ENCODE assay signal across 8 cellular contexts in the genomic region with DNA sequence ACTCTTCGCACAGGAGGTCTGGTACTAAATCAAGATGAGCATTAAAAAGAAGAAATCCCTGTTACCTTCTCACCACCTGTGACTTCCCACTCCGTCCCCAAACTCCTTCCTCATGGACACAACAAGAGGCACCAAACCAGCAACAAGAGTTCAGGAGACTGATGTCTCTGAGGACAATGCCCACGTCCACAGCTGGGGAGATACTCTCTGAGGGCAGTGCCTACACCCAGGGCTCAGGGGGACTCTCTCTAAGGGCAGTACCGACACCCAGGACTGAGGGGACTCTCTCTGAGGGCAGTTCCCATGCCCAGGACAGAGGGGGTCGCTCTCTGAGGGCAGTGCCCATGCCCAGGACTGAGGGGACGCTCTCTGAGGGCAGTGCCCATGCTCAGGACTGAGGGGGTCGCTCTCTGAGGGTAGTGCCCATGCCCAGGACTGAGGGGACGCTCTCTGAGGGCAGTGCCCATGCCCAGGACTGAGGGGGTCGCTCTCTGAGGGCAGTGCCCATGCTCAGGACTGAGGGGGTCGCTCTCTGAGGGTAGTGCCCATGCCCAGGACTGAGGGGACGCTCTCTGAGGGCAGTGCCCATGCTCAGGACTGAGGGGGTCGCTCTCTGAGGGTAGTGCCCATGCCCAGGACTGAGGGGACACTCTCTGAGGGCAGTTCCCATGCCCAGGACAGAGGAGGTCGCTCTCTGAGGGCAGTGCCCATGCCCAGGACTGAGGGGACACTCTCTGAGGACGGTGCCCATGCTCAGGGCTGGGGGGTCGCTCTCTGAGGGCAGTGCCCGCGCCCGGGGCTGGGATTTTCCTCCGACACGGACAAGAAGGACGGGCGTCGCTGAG. TPM values are rescaled to one million over a fixed set of nuclear protein-coding genes. Genes with fewer than 3 reads are reported as not detected.
A peak's percentile ranks its signal among the peaks of the same experiment; 100 is the strongest.
DNase-seq lines count a peak whose midpoint lies in the region; ATAC-seq, FAIRE-seq and TF ChIP-seq lines count a peak whose summit lies in the region.
"Not testable (repeated sequence)": the region's sequence is repeated elsewhere in the genome, so short reads cannot be mapped to it uniquely, and the experiment has no call there.

No MANE protein-coding gene starts in this region.

- not testable (repeated sequence) for H4K20me1 ChIP-seq in astrocyte (ENCODE audit: insufficient read depth, low read length); HepG2 (ENCODE audit: insufficient read depth, low read length)

- H2AFZ ChIP-seq in astrocyte (ENCODE audit: low read depth, low read length): peak overlapping the region; percentile 90
- not testable (repeated sequence) for H2AFZ ChIP-seq in HepG2 (ENCODE audit: low read length)

- not testable (repeated sequence) for TF ChIP-seq EP300 in HepG2 (IDR thresholded peaks at IDR 0.05; ENCODE audit: low read depth in 2 of 2, low read length in 2 of 2); HepG2 (CRISPR knock-in tag; IDR thresholded peaks at IDR 0.05; ENCODE audit: borderline replicate concordance)

- intact Hi-C loops in CD4-positive, alpha-beta T cell (cut with DNase I, micrococcal nuclease): loop anchor here (1.0 to 10.0 kb wide), 5 partner anchors 73 to 1559 kb away; a partner anchor contains a TSS
- intact Hi-C loops in HepG2 (cut with micrococcal nuclease; ENCODE audit: unreplicated experiment): loop anchor here (2.0 to 10.0 kb wide), 2 partner anchors 111 to 113 kb away; no protein-coding TSS in a partner anchor
- intact Hi-C loops in thyroid gland (cut with DNase I): loop anchor here (5.0 to 10.0 kb wide), 2 partner anchors 131 to 273 kb away; no protein-coding TSS in a partner anchor

- peaks cover 24% of the 10 kb centered on the region for H3K4me1 Mint-ChIP-seq in CD4-positive, alpha-beta T cell (ENCODE audit: low read depth)
- peaks cover 47% of the 10 kb centered on the region for H3K4me1 Mint-ChIP-seq in T-helper 1 cell treated with Interleukin-12 subunit alpha and Interleukin-12 subunit beta and Interleukin-4 antibody, amounts not matched to agents 30 μg/mL and 1 μg/mL, for 36 hours (ENCODE audit: low read depth)
- not testable (repeated sequence) for H3K4me1 Mint-ChIP-seq in astrocyte (ENCODE audit: low read depth, unreplicated experiment)
- H3K4me1 Mint-ChIP-seq in osteocyte (ENCODE audit: unreplicated experiment): peaks cover 32% of the 10 kb centered on the region

- in situ Hi-C loops in HepG2 (cut with HindIII; ENCODE audit: extremely low pct_ligation_motif_present, low pct_unique_long_range_greater_than_20kb): not testable (repeated sequence)

- TSS peak; percentile 63 for BruUV-seq in HepG2 (replicated peaks; lab: Mats Ljungman, UMichigan)

- not testable (repeated sequence) for H3K9me3 Mint-ChIP-seq in CD4-positive, alpha-beta T cell; T-helper 1 cell treated with Interleukin-12 subunit alpha and Interleukin-12 subunit beta and Interleukin-4 antibody, amounts not matched to agents 30 μg/mL and 1 μg/mL, for 36 hours; astrocyte (ENCODE audit: unreplicated experiment); osteocyte (ENCODE audit: unreplicated experiment)

- peaks cover 40% of the 10 kb centered on the region for H3K36me3 ChIP-seq in KOPT-K1 (ENCODE audit: insufficient read depth, low read length)
- not testable (repeated sequence) for H3K36me3 ChIP-seq in astrocyte (ENCODE audit: insufficient read depth, low read length); esophagus (ENCODE audit: control insufficient read depth in 2 of 2, insufficient read depth in 2 of 2, low read length in 1 of 2); thyroid gland
- H3K36me3 ChIP-seq in HepG2 (replicated peaks in 1 of 2; ENCODE audit: control insufficient read depth in 1 of 2, insufficient read depth in 2 of 2, low read length in 2 of 2): peaks cover 0 to 24% of the 10 kb centered on the region in 2 experiments; a peak in 2 of 5 replicates

- peaks cover 57% of the 10 kb centered on the region for H3K79me2 ChIP-seq in astrocyte (ENCODE audit: insufficient read depth, low read length)
- H3K79me2 ChIP-seq in HepG2 (ENCODE audit: insufficient read depth, low read length): peaks cover 44% of the 10 kb centered on the region

- H3K27me3 Mint-ChIP-seq in CD4-positive, alpha-beta T cell; T-helper 1 cell treated with Interleukin-12 subunit alpha and Interleukin-12 subunit beta and Interleukin-4 antibody, amounts not matched to agents 30 μg/mL and 1 μg/mL, for 36 hours (ENCODE audit: low read depth); astrocyte (ENCODE audit: low read depth, unreplicated experiment); osteocyte (ENCODE audit: unreplicated experiment): not testable (repeated sequence)

- not testable (repeated sequence) for TF ChIP-seq CTCF in CD4-positive, alpha-beta T cell (IDR thresholded peaks at IDR 0.05); astrocyte (IDR thresholded peaks at IDR 0.05; ENCODE audit: insufficient read depth, low read depth, low read length); HepG2 (CRISPR knock-in tag; IDR thresholded peaks at IDR 0.05); osteocyte (IDR thresholded peaks at IDR 0.05); thyroid gland (IDR thresholded peaks at IDR 0.05)

- H3K9ac ChIP-seq in astrocyte (ENCODE audit: low read length) (peak overlapping the region; percentile 97), HepG2 (ENCODE audit: insufficient read depth, low read depth, low read length) (peak overlapping the region; percentile 96)

- H3K4me3 ChIP-seq in astrocyte (ENCODE audit: insufficient read depth, low read depth, low read length) (peak overlapping the region; percentile 86), esophagus (ENCODE audit: low read depth in 1 of 2, low read length in 2 of 2) (peak overlapping the region; percentile 50 to 86), HepG2 (replicated peaks in 1 of 3; ENCODE audit: insufficient read depth in 1 of 3, low read depth in 2 of 3, low read length in 3 of 3) (peak overlapping the region; percentile 77 to 99 (median 98)), thyroid gland (replicated peaks in 1 of 3) (peak overlapping the region; percentile 52 to 89 (median 68))

- not testable (repeated sequence) for H3K27me3 ChIP-seq in CD4-positive, alpha-beta T cell (ENCODE audit: control insufficient read depth, insufficient read depth, low read length); astrocyte (ENCODE audit: insufficient read depth, low read length); esophagus (ENCODE audit: control insufficient read depth in 1 of 2, insufficient read depth in 2 of 2, low read length in 2 of 2); HepG2 (ENCODE audit: control insufficient read depth in 1 of 2, insufficient read depth in 2 of 2, low read length in 2 of 2); thyroid gland

- H3K27ac Mint-ChIP-seq in CD4-positive, alpha-beta T cell: peak overlapping the region; percentile 62
- peak overlapping the region; percentile 79 for H3K27ac Mint-ChIP-seq in T-helper 1 cell treated with Interleukin-12 subunit alpha and Interleukin-12 subunit beta and Interleukin-4 antibody, amounts not matched to agents 30 μg/mL and 1 μg/mL, for 36 hours
- not testable (repeated sequence) for H3K27ac Mint-ChIP-seq in astrocyte (ENCODE audit: unreplicated experiment)
- peak overlapping the region; percentile 60 for H3K27ac Mint-ChIP-seq in osteocyte (ENCODE audit: unreplicated experiment)

- not testable (repeated sequence) for TF ChIP-seq POLR2A in HepG2 (IDR thresholded peaks at IDR 0.05; ENCODE audit: insufficient read depth in 1 of 2, low read depth in 2 of 2, low read length in 2 of 2); thyroid gland (IDR thresholded peaks at IDR 0.05)

- H3K9me3 ChIP-seq in CD4-positive, alpha-beta T cell (ENCODE audit: control insufficient read depth, low read length); astrocyte (ENCODE audit: insufficient read depth, low read depth, low read length); esophagus (ENCODE audit: control insufficient read depth in 2 of 2, insufficient read depth in 1 of 2, low read depth in 1 of 2, low read length in 1 of 2); HepG2 (ENCODE audit: low read length); thyroid gland: not testable (repeated sequence)
- H3K9me3 ChIP-seq in KOPT-K1 (ENCODE audit: insufficient read depth, low read length, poor library complexity, severe bottlenecking): peaks cover 14% of the 10 kb centered on the region

- TF ChIP-seq RAD21 in HepG2 (CRISPR knock-in tag; IDR thresholded peaks at IDR 0.05): not testable (repeated sequence)

- 17 to 21% methylated on average over 21 to 23 of the region's 23 CpGs for WGBS in esophagus, 2 donors
- 38% methylated on average over 4 of the region's 23 CpGs for WGBS in HepG2 (ENCODE audit: low lambda C conversion rate)
- WGBS in thyroid gland, 2 donors: 26 to 36% methylated on average over 8 to 9 of the region's 23 CpGs

- H3K27ac ChIP-seq in CD4-positive, alpha-beta T cell (ENCODE audit: low read depth, low read length): not testable (repeated sequence)
- peak overlapping the region; percentile 94 for H3K27ac ChIP-seq in KOPT-K1 (ENCODE audit: low read depth, low read length, poor library complexity, severe bottlenecking)
- H3K27ac ChIP-seq in astrocyte (ENCODE audit: low read depth, low read length): peak overlapping the region; percentile 87
- peak overlapping the region; percentile 12 to 65 for H3K27ac ChIP-seq in esophagus (ENCODE audit: low read depth in 2 of 2, low read length in 1 of 2)
- peak overlapping the region; percentile 71 for H3K27ac ChIP-seq in HepG2 (ENCODE audit: extremely low read length, insufficient read depth, low read length)
- peak overlapping the region in 1 of 3 donors; percentile 17 for H3K27ac ChIP-seq in thyroid gland

- not testable (repeated sequence) for DNase-seq in CD4-positive, alpha-beta T cell; astrocyte (ENCODE audit: low read depth); HepG2 (ENCODE audit: low spot score); osteocyte (ENCODE audit: extremely low spot score, unreplicated experiment); thyroid gland

- CTCF ChIA-PET in CD4-positive, alpha-beta T cell (lab: Charles Lee): interaction anchor here (1.2 to 1.9 kb wide), 2 partner anchors 11 to 126 kb away, joined by 4 to 8 read pairs; a partner anchor contains a TSS
- CTCF ChIA-PET in HepG2 (lab: Yijun Ruan, JAX; ENCODE audit: low intra/inter-chr PET ratio, low total read pairs): not testable (repeated sequence)

- H3K4me2 ChIP-seq in astrocyte (ENCODE audit: low read length): peak overlapping the region; percentile 93
- peak overlapping the region; percentile 82 for H3K4me2 ChIP-seq in HepG2 (ENCODE audit: low read depth, low read length)

- not testable (repeated sequence) for H3K4me1 ChIP-seq in astrocyte (ENCODE audit: insufficient read depth, low read length); esophagus (ENCODE audit: control insufficient read depth in 2 of 2, insufficient read depth in 2 of 2, low read length in 1 of 2); thyroid gland
- peaks cover 53% of the 10 kb centered on the region for H3K4me1 ChIP-seq in HepG2 (ENCODE audit: insufficient read depth, low read length)

- POLR2A ChIA-PET in CD4-positive, alpha-beta T cell (lab: Charles Lee): interaction anchor here (0.7 to 1.9 kb wide), 16 partner anchors 8 to 273 kb away, joined by 3 to 13 read pairs (median 4); a partner anchor contains a TSS
- POLR2A ChIA-PET in HepG2 (lab: Yijun Ruan, JAX): interaction anchor here (0.9 to 1.5 kb wide), 6 partner anchors 54 to 160 kb away, joined by 4 to 6 read pairs (median 4); a partner anchor contains a TSS

- FAIRE-seq in astrocyte (lab: Jason Lieb, UNC); HepG2 (lab: Jason Lieb, UNC): not testable (repeated sequence)

- H3K36me3 Mint-ChIP-seq in CD4-positive, alpha-beta T cell (ENCODE audit: low read depth); astrocyte (ENCODE audit: low read depth, unreplicated experiment); osteocyte (ENCODE audit: unreplicated experiment): not testable (repeated sequence)
- peaks cover 28% of the 10 kb centered on the region for H3K36me3 Mint-ChIP-seq in T-helper 1 cell treated with Interleukin-12 subunit alpha and Interleukin-12 subunit beta and Interleukin-4 antibody, amounts not matched to agents 30 μg/mL and 1 μg/mL, for 36 hours (ENCODE audit: low read depth)

- not testable (repeated sequence) for ATAC-seq in CD4-positive, alpha-beta T cell (ENCODE audit: poor library complexity); HepG2

- H3K4me3 Mint-ChIP-seq in CD4-positive, alpha-beta T cell: peak overlapping the region; percentile 96
- H3K4me3 Mint-ChIP-seq in T-helper 1 cell treated with Interleukin-12 subunit alpha and Interleukin-12 subunit beta and Interleukin-4 antibody, amounts not matched to agents 30 μg/mL and 1 μg/mL, for 36 hours: peak overlapping the region; percentile 87
- H3K4me3 Mint-ChIP-seq in astrocyte (ENCODE audit: unreplicated experiment): peak overlapping the region; percentile 81
- peak overlapping the region; percentile 78 for H3K4me3 Mint-ChIP-seq in osteocyte (ENCODE audit: unreplicated experiment)

RNA-seq across cellular contexts. Expression of a gene that starts 0.7 kb away (rescaled TPM):
- total RNA-seq in CD4-positive, alpha-beta T cell: 10 to 100 TPM in 1 of 2 experiments, 1 to 10 TPM in 1; 9.9 to 11.8 TPM
- 8.7 and 9.6 TPM in 2 replicates for total RNA-seq in astrocyte
- polyA plus RNA-seq in esophagus: 1 to 10 TPM; 4.9 to 8.1 TPM
- total RNA-seq in HepG2 (2016; rRNA removed; fragmentation: Illumina TruSeq; extraction: Trizol): 30.7 and 46.3 TPM in 2 replicates
- 4.3 and 4.9 TPM in 2 replicates for total RNA-seq in HepG2 (2016; cell fraction: cytosol; rRNA removed; fragmentation: Illumina TruSeq; extraction: Trizol; ENCODE audit: low read depth)
- 31.3 and 48.9 TPM in 2 replicates for total RNA-seq in HepG2 (2016; cell fraction: insoluble cytoplasmic fraction; rRNA removed; fragmentation: Illumina TruSeq; extraction: Trizol)
- total RNA-seq in HepG2 (2016; cell fraction: membrane; rRNA removed; fragmentation: Illumina TruSeq; extraction: Trizol): 10.3 and 10.6 TPM in 2 replicates
- 33.8 and 35.6 TPM in 2 replicates for total RNA-seq in HepG2 (2016; cell fraction: nucleus; rRNA removed; fragmentation: Illumina TruSeq; extraction: Trizol)
- polyA plus RNA-seq in HepG2 (2011; rRNA removed): 10.4 and 15.1 TPM in 2 replicates
- polyA plus RNA-seq in HepG2 (2011; cell fraction: cytosol; rRNA removed): 10.6 and 12.1 TPM in 2 replicates
- polyA plus RNA-seq in HepG2 (2011; cell fraction: nucleus; rRNA removed): 14.6 and 15.9 TPM in 2 replicates
- polyA plus RNA-seq in HepG2 (2012): 9.7 and 17.7 TPM in 2 replicates
- polyA plus RNA-seq in HepG2 (2016; cell fraction: cytosol; fragmentation: Illumina TruSeq; extraction: Trizol; ENCODE audit: low read depth): 0.87 and 1.1 TPM in 2 replicates
- polyA plus RNA-seq in HepG2 (2016; cell fraction: insoluble cytoplasmic fraction; fragmentation: Illumina TruSeq; extraction: Trizol; ENCODE audit: low read depth): 41.4 and 43.6 TPM in 2 replicates
- polyA plus RNA-seq in HepG2 (2016; cell fraction: membrane; fragmentation: Illumina TruSeq; extraction: Trizol; ENCODE audit: low read depth): 3.0 and 3.9 TPM in 2 replicates
- 40.5 and 41.8 TPM in 2 replicates for polyA plus RNA-seq in HepG2 (2016; cell fraction: nucleus; fragmentation: Illumina TruSeq; extraction: Trizol; ENCODE audit: insufficient read depth, low read depth)
- 50.3 and 124 TPM in 2 replicates for polyA minus RNA-seq in HepG2 (2011; rRNA and poly(A)+ RNA removed; ENCODE audit: low replicate concordance)
- polyA minus RNA-seq in HepG2 (2011; cell fraction: cytosol; rRNA and poly(A)+ RNA removed): 9.1 and 16.4 TPM in 2 replicates
- polyA minus RNA-seq in HepG2 (2011; cell fraction: nucleus; rRNA and poly(A)+ RNA removed): 27.6 and 33.7 TPM in 2 replicates
- total RNA-seq in osteocyte: 17.9 and 19.9 TPM in 2 replicates
- total RNA-seq in thyroid gland: 1 to 10 TPM; 6.7 to 8.3 (median 7.7) TPM
